8 cellular contexts compared by ENCODE assay signal in genomic region chr4:128810871-128811570, GRCh38. TPM values are rescaled to one million over a fixed set of nuclear protein-coding genes. Genes with fewer than 3 reads are reported as not detected.
A peak's percentile ranks its signal among the peaks of the same experiment; 100 is the strongest.
DNase-seq lines count a peak whose midpoint lies in the region; ATAC-seq, FAIRE-seq and TF ChIP-seq lines count a peak whose summit lies in the region.

No MANE protein-coding gene starts in this region.

- H3K27me3 ChIP-seq in neural cell (ENCODE audit: insufficient read depth, low read depth, low read length): no peaks in the 10 kb centered on the region

- H3K9ac ChIP-seq in neural cell (ENCODE audit: low read length): peak overlapping the region; percentile 60

- no peak for TF ChIP-seq CTCF in fibroblast of villous mesenchyme (IDR thresholded peaks at IDR 0.05; ENCODE audit: insufficient read depth, low read depth, low read length)
- TF ChIP-seq CTCF in neural cell (IDR thresholded peaks at IDR 0.05; ENCODE audit: poor library complexity, severe bottlenecking): no peak

- no peaks in the 10 kb centered on the region for H3K27me3 Mint-ChIP-seq in stimulated activated naive CD8-positive, alpha-beta T cell treated with anti-CD3 and anti-CD28 coated beads, Interleukin-15, amount 100 ng/mL, for 72 hours

- H3K4me2 ChIP-seq in neural cell (ENCODE audit: low read length): peak overlapping the region; percentile 78

- peak overlapping the region; percentile 96 to 100 for H3K4me3 Mint-ChIP-seq in stimulated activated naive CD8-positive, alpha-beta T cell treated with anti-CD3 and anti-CD28 coated beads, Interleukin-15, amount 100 ng/mL, for 72 hours

- H3K27ac ChIP-seq in neural cell (ENCODE audit: low read length): peak overlapping the region; percentile 76

- H3K9me3 Mint-ChIP-seq in stimulated activated naive CD8-positive, alpha-beta T cell treated with anti-CD3 and anti-CD28 coated beads, Interleukin-15, amount 100 ng/mL, for 72 hours: no peaks in the 10 kb centered on the region

- H3K27ac Mint-ChIP-seq in stimulated activated naive CD8-positive, alpha-beta T cell treated with anti-CD3 and anti-CD28 coated beads, Interleukin-15, amount 100 ng/mL, for 72 hours: peak overlapping the region; percentile 99 to 100

- no peaks in the 10 kb centered on the region for H3K36me3 ChIP-seq in neural cell (ENCODE audit: insufficient read depth, low read length)

- peak; percentile 23 for FAIRE-seq in H54 (lab: Jason Lieb, UNC)

- peak; percentile 58 for ATAC-seq in stimulated activated naive CD8-positive, alpha-beta T cell treated with anti-CD3 and anti-CD28 coated beads, Interleukin-15, amount 100 ng/mL, for 72 hours

- TF ChIP-seq RAD21 in neural cell (conservative IDR thresholded peaks at IDR 0.05): peak; percentile 31

- DNase-seq in ELR (ENCODE audit: low read depth): peak; percentile 80
- DNase-seq in H54 (ENCODE audit: insufficient read length, low spot score): peak; percentile 54
- DNase-seq in LoVo (ENCODE audit: low spot score): peak; percentile 70
- DNase-seq in SHP77 (lab: John Stamatoyannopoulos, UW): peak; percentile 66 to 70
- DNase-seq in activated gamma-delta T cell (lab: John Stamatoyannopoulos, UW): peak; percentile 69
- DNase-seq in fibroblast of villous mesenchyme (ENCODE audit: low read depth): peak; percentile 87
- DNase-seq in stimulated activated naive CD8-positive, alpha-beta T cell treated with anti-CD3 and anti-CD28 coated beads, Interleukin-15, amount 100 ng/mL, for 72 hours: peak; percentile 86 to 88

- H3K79me2 ChIP-seq in neural cell (replicated peaks; ENCODE audit: insufficient read depth, low read length): peaks cover 22% of the 10 kb centered on the region

- H2AFZ ChIP-seq in neural cell (ENCODE audit: low read depth, low read length): peak overlapping the region; percentile 45

- peak overlapping the region; percentile 92 for H3K4me3 ChIP-seq in fibroblast of villous mesenchyme (ENCODE audit: low read depth, low read length)
- H3K4me3 ChIP-seq in neural cell (ENCODE audit: low read length): peak overlapping the region; percentile 88

- H3F3A ChIP-seq in neural cell (ENCODE audit: insufficient read depth, low read length, poor library complexity, severe bottlenecking): peaks cover 6% of the 10 kb centered on the region

- no peaks in the 10 kb centered on the region for H3K9me2 ChIP-seq in neural cell (ENCODE audit: insufficient read depth, low read length)

- TF ChIP-seq EP300 in neural cell (conservative IDR thresholded peaks at IDR 0.05; ENCODE audit: poor library complexity, severe bottlenecking): no peak

- H3K9me3 ChIP-seq in neural cell (ENCODE audit: low read length): no peaks in the 10 kb centered on the region

- H3K4me1 Mint-ChIP-seq in stimulated activated naive CD8-positive, alpha-beta T cell treated with anti-CD3 and anti-CD28 coated beads, Interleukin-15, amount 100 ng/mL, for 72 hours: peaks cover 31% of the 10 kb centered on the region

- TF ChIP-seq POLR2A in H54 (IDR thresholded peaks at IDR 0.05; ENCODE audit: low read depth, low read length): peak; percentile 54

- no peaks in the 10 kb centered on the region for H4K20me1 ChIP-seq in neural cell (ENCODE audit: insufficient read depth)

TF ChIP-seq in neural cell, 6 proteins besides CTCF, POLR2A, EP300 and RAD21:
- no peak for TF ChIP-seq TAF1 (IDR thresholded peaks at IDR 0.05; ENCODE audit: low read depth)
- peak; percentile 93 for TF ChIP-seq MXI1 (conservative IDR thresholded peaks at IDR 0.05; ENCODE audit: poor library complexity, severe bottlenecking)
- no peak for TF ChIP-seq REST (IDR thresholded peaks at IDR 0.05; ENCODE audit: borderline replicate concordance)
- TF ChIP-seq POLR2AphosphoS5 (IDR thresholded peaks at IDR 0.05): peak; percentile 9
- TF ChIP-seq SMC3 (conservative IDR thresholded peaks at IDR 0.05; ENCODE audit: poor library complexity): peak; percentile 26
- no peak for TF ChIP-seq EZH2 (IDR thresholded peaks at IDR 0.05; ENCODE audit: borderline replicate concordance, insufficient read depth, low read length, poor library complexity, severe bottlenecking)

RNA-seq across cellular contexts. Expression of gene JADE1, which starts 1.5 kb away (rescaled TPM):
- 29.6 and 38.4 TPM in 2 replicates for total RNA-seq in fibroblast of villous mesenchyme
- polyA plus RNA-seq in neural cell: 14.5 and 16.4 TPM in 2 replicates
- 24.6 and 25.9 TPM in 2 replicates for polyA minus RNA-seq in neural cell

Comparison
In these comparisons a context has a peak if more than half of its experiments do, and no peak if none do; other contexts are left out.
1. Peak in every context shown above with its lines: DNase-seq, ATAC-seq, H3K4me3 ChIP-seq and H3K27ac ChIP-seq.